ENCODE assay signal across 29 cellular contexts in genomic region chr2:33430856-33431255, GRCh38.
"Had no signal": no experiment of that assay in that cellular context is flagged by ENCODE, and none has a peak within 500 bp of the region (broad histone marks: within the 10 kb centered on the region; RNA-seq: fewer than 3 reads in every experiment).

No MANE protein-coding gene starts in this region.

- H3K4me1 Mint-ChIP-seq: naive thymus-derived CD8-positive, alpha-beta T cell; stimulated activated naive B cell treated with anti-CD40 and anti-IgM and Interleukin-4, amounts not matched to agents 10 μg/mL and 1 μg/mL and 100 μg/mL, for 72 hours had no signal

- H3K27ac Mint-ChIP-seq: endodermal cell; naive thymus-derived CD8-positive, alpha-beta T cell; nephron progenitor cell; stimulated activated naive B cell treated with anti-CD40 and anti-IgM and Interleukin-4, amounts not matched to agents 10 μg/mL and 1 μg/mL and 100 μg/mL, for 72 hours; stimulated activated naive CD8-positive, alpha-beta T cell treated with anti-CD3 and anti-CD28 coated beads, Interleukin-15, Interleukin-2, amounts not matched to agents 100 ng/mL and 50 ng/mL, for 24 hours had no signal

- DNase-seq: dorsolateral prefrontal cortex; effector CD8-positive, alpha-beta T cell; endodermal cell; foreskin fibroblast; gastrocnemius medialis; head of caudate nucleus; left cardiac atrium; left lung; mesendoderm; midbrain; naive thymus-derived CD8-positive, alpha-beta T cell; nephron progenitor cell; nucleus accumbens; ovary; posterior cingulate gyrus; psoas muscle; right cardiac atrium; small intestine; stimulated activated CD4-positive, alpha-beta T cell treated with anti-CD3 and anti-CD28 coated beads, Interleukin-15, amount 100 ng/mL, for 24 hours; stimulated activated CD4-positive, alpha-beta T cell treated with anti-CD3 and anti-CD28 coated beads, Interleukin-2, amount 100 ng/mL, for 48 hours; stimulated activated naive B cell treated with anti-CD40 and anti-IgM and Interleukin-4, amounts not matched to agents 10 μg/mL and 1 μg/mL and 100 μg/mL, for 72 hours; transverse colon; upper lobe of right lung; uterus had no signal

- H3K4me3 ChIP-seq: dorsolateral prefrontal cortex, esophagus muscularis mucosa, gastrocnemius medialis, left lung, ovary, psoas muscle, suprapubic skin, transverse colon, upper lobe of right lung, uterus had no signal

- H3K9me3 Mint-ChIP-seq: naive thymus-derived CD8-positive, alpha-beta T cell; stimulated activated naive CD8-positive, alpha-beta T cell treated with anti-CD3 and anti-CD28 coated beads, Interleukin-15, Interleukin-2, amounts not matched to agents 100 ng/mL and 50 ng/mL, for 24 hours had no signal

- H3K9me3 ChIP-seq: esophagus muscularis mucosa, gastrocnemius medialis, left lung, ovary, psoas muscle, suprapubic skin, transverse colon, upper lobe of right lung, uterus had no signal

- H3K4me1 ChIP-seq: left lung, suprapubic skin, transverse colon, upper lobe of right lung, uterus had no signal

- ATAC-seq: gastrocnemius medialis; left cardiac atrium; left lung; naive thymus-derived CD8-positive, alpha-beta T cell; psoas muscle; right cardiac atrium; stimulated activated naive B cell treated with anti-CD40 and anti-IgM and Interleukin-4, amounts not matched to agents 10 μg/mL and 1 μg/mL and 100 μg/mL, for 72 hours; upper lobe of right lung had no signal

- H3K27ac ChIP-seq: dorsolateral prefrontal cortex, esophagus muscularis mucosa, gastrocnemius medialis, left lung, ovary, psoas muscle, suprapubic skin, transverse colon, upper lobe of right lung, uterus had no signal

- H3K36me3 ChIP-seq: esophagus muscularis mucosa, gastrocnemius medialis, left lung, ovary, suprapubic skin, transverse colon, upper lobe of right lung, uterus had no signal

- FAIRE-seq: colon, islet of Langerhans, small intestine had no signal

- H3K27me3 ChIP-seq: dorsolateral prefrontal cortex, esophagus muscularis mucosa, gastrocnemius medialis, left lung, ovary, suprapubic skin, transverse colon, upper lobe of right lung, uterus had no signal

- H3K36me3 Mint-ChIP-seq: naive thymus-derived CD8-positive, alpha-beta T cell; stimulated activated naive B cell treated with anti-CD40 and anti-IgM and Interleukin-4, amounts not matched to agents 10 μg/mL and 1 μg/mL and 100 μg/mL, for 72 hours had no signal

- H3K4me3 Mint-ChIP-seq: endodermal cell; naive thymus-derived CD8-positive, alpha-beta T cell; nephron progenitor cell; stimulated activated naive B cell treated with anti-CD40 and anti-IgM and Interleukin-4, amounts not matched to agents 10 μg/mL and 1 μg/mL and 100 μg/mL, for 72 hours; stimulated activated naive CD8-positive, alpha-beta T cell treated with anti-CD3 and anti-CD28 coated beads, Interleukin-15, Interleukin-2, amounts not matched to agents 100 ng/mL and 50 ng/mL, for 24 hours had no signal
